ENCODE assay signal across 1 cellular context in the genomic region with DNA sequence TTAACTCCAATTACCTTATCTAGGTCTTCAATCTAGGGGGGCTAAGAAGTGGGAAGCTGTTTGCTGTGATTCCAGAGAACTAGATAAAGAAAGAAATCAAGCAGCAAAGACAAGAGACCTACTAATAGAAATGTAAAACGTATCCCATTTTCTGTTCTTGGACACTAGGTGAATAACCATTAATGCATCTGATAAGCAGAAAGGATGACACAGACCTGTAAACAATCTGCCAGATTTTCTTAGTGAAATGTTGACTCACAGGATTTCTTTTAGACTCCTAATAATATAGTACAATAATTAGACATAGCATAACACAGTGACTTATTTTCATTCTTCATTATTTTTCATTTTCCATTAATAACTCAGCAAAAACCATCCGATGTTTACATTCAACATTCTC.
TF ChIP-seq lines count a peak whose summit lies in the region.

No MANE protein-coding gene starts in this region.

TF ChIP-seq in GM12878, 131 proteins besides CTCF, POLR2A, EP300 and RAD21:
- TF ChIP-seq, protein P1, sequence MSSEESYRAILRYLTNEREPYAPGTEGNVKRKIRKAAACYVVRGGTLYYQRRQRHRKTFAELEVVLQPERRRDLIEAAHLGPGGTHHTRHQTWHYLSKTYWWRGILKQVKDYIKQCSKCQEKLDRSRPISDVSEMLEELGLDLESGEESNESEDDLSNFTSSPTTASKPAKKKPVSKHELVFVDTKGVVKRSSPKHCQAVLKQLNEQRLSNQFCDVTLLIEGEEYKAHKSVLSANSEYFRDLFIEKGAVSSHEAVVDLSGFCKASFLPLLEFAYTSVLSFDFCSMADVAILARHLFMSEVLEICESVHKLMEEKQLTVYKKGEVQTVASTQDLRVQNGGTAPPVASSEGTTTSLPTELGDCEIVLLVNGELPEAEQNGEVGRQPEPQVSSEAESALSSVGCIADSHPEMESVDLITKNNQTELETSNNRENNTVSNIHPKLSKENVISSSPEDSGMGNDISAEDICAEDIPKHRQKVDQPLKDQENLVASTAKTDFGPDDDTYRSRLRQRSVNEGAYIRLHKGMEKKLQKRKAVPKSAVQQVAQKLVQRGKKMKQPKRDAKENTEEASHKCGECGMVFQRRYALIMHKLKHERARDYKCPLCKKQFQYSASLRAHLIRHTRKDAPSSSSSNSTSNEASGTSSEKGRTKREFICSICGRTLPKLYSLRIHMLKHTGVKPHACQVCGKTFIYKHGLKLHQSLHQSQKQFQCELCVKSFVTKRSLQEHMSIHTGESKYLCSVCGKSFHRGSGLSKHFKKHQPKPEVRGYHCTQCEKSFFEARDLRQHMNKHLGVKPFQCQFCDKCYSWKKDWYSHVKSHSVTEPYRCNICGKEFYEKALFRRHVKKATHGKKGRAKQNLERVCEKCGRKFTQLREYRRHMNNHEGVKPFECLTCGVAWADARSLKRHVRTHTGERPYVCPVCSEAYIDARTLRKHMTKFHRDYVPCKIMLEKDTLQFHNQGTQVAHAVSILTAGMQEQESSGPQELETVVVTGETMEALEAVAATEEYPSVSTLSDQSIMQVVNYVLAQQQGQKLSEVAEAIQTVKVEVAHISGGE (CRISPR knock-in tag; IDR thresholded peaks at IDR 0.05), result no peak
- no peak for TF ChIP-seq CHD2 (IDR thresholded peaks at IDR 0.05; ENCODE audit: borderline replicate concordance, low read depth, low read length)
